Comparison of ENCODE assay signal across 1 cellular context in genomic region chr15:43105077-43105769, GRCh38.
TF ChIP-seq lines count a peak whose summit lies in the region.

No MANE protein-coding gene starts in this region.

TF ChIP-seq in GM12878, 131 proteins besides CTCF, POLR2A, EP300 and RAD21:
- no peak for TF ChIP-seq YY1 (IDR thresholded peaks at IDR 0.05; ENCODE audit: low read depth, low read length)
- TF ChIP-seq MLLT1 (IDR thresholded peaks at IDR 0.05) = peak; percentile 53; the same call in 1 of the 2 replicates
- TF ChIP-seq TCF7 (IDR thresholded peaks at IDR 0.05; ENCODE audit: borderline replicate concordance) = 0 out of 2 replicates have a peak, but pooled peaks have one; percentile 5
